20 cellular contexts compared by ENCODE assay signal in the genomic region with DNA sequence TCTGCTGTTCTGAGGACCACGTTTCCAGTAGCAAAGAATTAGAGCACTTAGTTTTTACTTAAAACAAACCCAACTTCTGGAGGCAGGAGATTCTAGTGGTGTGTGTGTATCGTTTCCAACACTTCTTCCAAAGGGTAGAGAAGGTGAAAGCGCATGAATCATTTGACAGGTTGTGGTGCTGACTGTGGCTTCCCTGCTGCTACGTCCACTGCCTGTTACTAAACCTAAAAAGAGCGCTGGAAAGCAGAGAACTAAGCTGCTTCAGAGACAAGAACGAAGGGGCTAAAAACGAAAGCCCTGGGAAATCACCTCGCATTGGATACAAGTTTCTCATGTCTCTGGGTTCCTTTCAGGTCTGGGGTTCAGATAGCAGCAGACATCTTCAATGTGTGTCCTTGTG. TPM values are rescaled to one million over a fixed set of nuclear protein-coding genes. Genes with fewer than 3 reads are reported as not detected.
"Had no signal": no experiment of that assay in that cellular context is flagged by ENCODE, and none has a peak within 500 bp of the region (broad histone marks: within the 10 kb centered on the region; RNA-seq: fewer than 3 reads in every experiment).

No MANE protein-coding gene starts in this region.

- H3K9ac ChIP-seq: SK-N-SH had no signal

- H3K4me1 ChIP-seq: colonic mucosa, transverse colon had no signal

- H3K9me3 Mint-ChIP-seq: activated naive CD4-positive, alpha-beta T cell treated with anti-CD3 and anti-CD28 coated beads, Interleukin-2, amount 50 U/mL, for 72 hours; neural crest cell had no signal

- H3K27ac ChIP-seq: colonic mucosa, gastroesophageal sphincter, skin epidermis, transverse colon, VCaP had no signal

- H3K9me2 ChIP-seq: SK-N-SH had no signal

- H3K9me3 ChIP-seq: colonic mucosa, gastroesophageal sphincter, SK-N-SH, transverse colon had no signal

- H3K36me3 ChIP-seq: colonic mucosa, gastroesophageal sphincter, transverse colon had no signal

- H3K4me3 Mint-ChIP-seq: neural crest cell had no signal

- H3K4me3 ChIP-seq: colonic mucosa, gastroesophageal sphincter, skin epidermis, transverse colon had no signal

- H3K27ac Mint-ChIP-seq: activated naive CD4-positive, alpha-beta T cell treated with anti-CD3 and anti-CD28 coated beads, Interleukin-2, amount 50 U/mL, for 72 hours had no signal

- DNase-seq: activated CD4-positive, alpha-beta T cell treated with anti-CD3 and anti-CD28 coated beads for 4 hours; activated effector memory CD4-positive, alpha-beta T cell treated with Interleukin-2 at 50 U/mL for 16 hours; anterior cingulate cortex; colonic mucosa; effector CD4-positive, alpha-beta T cell; kidney glomerular epithelial cell; retina; SK-N-SH; T-helper 1 cell; transverse colon had no signal

- H3K36me3 Mint-ChIP-seq: activated naive CD4-positive, alpha-beta T cell treated with anti-CD3 and anti-CD28 coated beads, Interleukin-2, amount 50 U/mL, for 72 hours had no signal

- H3K4me2 ChIP-seq: SK-N-SH had no signal

- ATAC-seq: gastroesophageal sphincter had no signal

RNA-seq across cellular contexts. Expression of a gene that starts 4.6 kb away (rescaled TPM):
- total RNA-seq: activated naive CD4-positive, alpha-beta T cell treated with anti-CD3 and anti-CD28 coated beads, Interleukin-2, amount 50 U/mL, for 72 hours; cardiac septum; colonic mucosa; endothelial cell of umbilical vein; fibroblast of lung; gastroesophageal sphincter; liver; neural crest cell; subcutaneous adipose tissue; transverse colon had no signal
- polyA plus RNA-seq: endothelial cell of umbilical vein, fibroblast of lung, liver, SK-N-SH had no signal
